In the genomic region with DNA sequence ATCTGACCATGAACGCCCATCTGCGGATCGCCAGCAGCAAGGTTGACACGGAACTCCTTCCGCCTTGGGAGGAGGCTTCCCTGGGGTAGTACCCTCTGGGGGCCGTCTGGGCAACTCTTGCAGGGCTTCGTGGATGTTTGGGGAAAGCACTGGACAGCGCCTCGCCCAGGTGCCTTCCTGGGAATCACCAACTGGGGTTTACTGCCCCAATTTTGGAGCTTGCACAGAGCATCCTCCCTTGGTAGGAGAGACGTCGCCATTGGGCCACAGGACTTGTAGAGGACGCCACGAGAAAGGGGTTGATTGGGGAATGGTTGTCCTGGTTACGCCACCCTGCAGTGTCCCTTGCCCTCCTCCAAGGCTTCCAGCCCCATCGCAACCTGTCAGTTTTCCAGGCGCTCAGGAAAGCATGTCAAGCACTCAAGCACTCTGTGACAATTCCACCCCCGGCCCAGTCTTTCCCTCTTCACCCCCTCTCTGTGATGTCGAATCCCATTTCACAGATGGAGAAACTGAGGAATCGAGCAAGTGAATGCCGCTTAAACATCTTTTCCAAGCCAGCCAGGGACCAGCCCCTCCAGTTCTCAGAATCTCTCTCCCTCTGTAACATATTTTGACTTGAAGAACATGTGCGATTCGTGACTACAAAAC, we compare ENCODE assay signal across 1 cellular context.
TF ChIP-seq lines count a peak whose summit lies in the region.

No MANE protein-coding gene starts in this region.

TF ChIP-seq in H1, 55 proteins besides CTCF, POLR2A, EP300 and RAD21 (continued from another document):
- TF ChIP-seq KDM1A (IDR thresholded peaks at IDR 0.05; ENCODE audit: borderline replicate concordance, low read length), result peak; percentile 55; the same call in 1 of the 2 replicates
- TF ChIP-seq BCL11A (IDR thresholded peaks at IDR 0.05; ENCODE audit: low read depth in 2 of 2, low read length in 2 of 2), result no peak
- TF ChIP-seq POLR2AphosphoS5 (IDR thresholded peaks at IDR 0.05; ENCODE audit: low read depth, low read length), result 0 out of 2 replicates have a peak, but pooled peaks have one; percentile 16
- TF ChIP-seq RBBP5 (IDR thresholded peaks at IDR 0.05; ENCODE audit: borderline replicate concordance, low read depth, low read length), result no peak
- TF ChIP-seq CHD2 (IDR thresholded peaks at IDR 0.05; ENCODE audit: low read length), result peak; percentile 53; the same call in 1 of the 2 replicates
- TF ChIP-seq YY1 (IDR thresholded peaks at IDR 0.05; ENCODE audit: low read depth, low read length), result peak; percentile 59; the same call in 1 of the 2 replicates
- TF ChIP-seq SIN3A (conservative IDR thresholded peaks at IDR 0.05 in 1 of 2, IDR thresholded peaks at IDR 0.05 in 1 of 2; ENCODE audit: low read depth in 1 of 2, low read length in 2 of 2), result peak; percentile 78 to 98
